ENCODE assay signal across 8 cellular contexts in the genomic region with DNA sequence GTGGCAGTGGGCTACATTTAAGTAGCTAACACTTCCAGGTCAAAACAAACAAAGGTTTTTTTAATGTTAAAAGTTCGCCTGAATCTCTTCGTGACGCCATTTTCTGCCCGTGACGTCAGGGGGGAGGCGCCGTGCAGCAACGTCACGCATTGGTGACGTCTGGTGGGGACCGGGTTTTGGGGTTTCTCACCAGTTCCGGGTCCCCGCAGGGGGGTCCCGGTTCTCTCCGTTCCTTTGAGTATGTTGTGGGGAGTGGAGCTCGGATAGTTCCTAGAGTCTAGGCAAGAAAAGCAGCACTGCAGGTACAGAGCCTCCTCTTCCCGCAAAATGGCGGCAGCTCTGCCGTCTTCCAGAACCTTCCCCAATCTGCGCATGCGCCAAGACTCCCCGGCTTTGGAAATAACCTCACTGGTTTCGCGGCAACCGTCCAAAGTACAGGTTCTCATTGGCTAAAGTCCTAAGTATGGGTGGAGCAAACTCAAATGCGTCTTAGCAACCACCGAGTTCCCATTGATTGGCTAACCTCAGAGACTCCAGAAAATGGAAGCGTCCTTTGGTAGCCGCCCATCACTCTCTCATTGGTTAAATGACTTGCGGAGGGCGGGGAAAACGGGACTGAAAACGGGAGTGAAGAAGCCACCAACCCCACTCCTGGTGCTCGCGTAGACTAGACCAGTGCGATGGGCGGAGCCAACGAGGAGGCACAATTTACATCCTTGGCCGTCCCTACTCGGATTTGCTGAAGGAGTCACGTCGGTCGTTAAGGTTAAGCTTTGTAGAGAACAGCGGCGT. TPM values are rescaled to one million over a fixed set of nuclear protein-coding genes. Genes with fewer than 3 reads are reported as not detected.
DNase-seq lines count a peak whose midpoint lies in the region; ATAC-seq and TF ChIP-seq lines count a peak whose summit lies in the region.

Gene RBM23, minus strand, starts transcription at position 341 of the 792 bp plus-strand sequence.

- no peaks in the 10 kb centered on the region for H3K27me3 ChIP-seq in prostate gland (replicated peaks; ENCODE audit: insufficient read depth)

- peak within 1 kb of the TSS; percentile 100 for H3K27ac ChIP-seq in angular gyrus (ENCODE audit: low read depth, low read length)
- peak within 1 kb of the TSS; percentile 97 to 99 for H3K27ac ChIP-seq in prostate gland
- H3K27ac ChIP-seq in urinary bladder (ENCODE audit: low read depth): peak within 1 kb of the TSS; percentile 93

- no peaks in the 10 kb centered on the region for H3K4me1 ChIP-seq in prostate gland (replicated peaks)
- no peaks in the 10 kb centered on the region for H3K4me1 ChIP-seq in urinary bladder (ENCODE audit: insufficient read depth)

- WGBS in prostate gland: under 1% methylated on average over 45 of the region's 45 CpGs
- under 1% methylated on average over 45 of the region's 45 CpGs for WGBS in urinary bladder

- H3K4me3 ChIP-seq in prostate gland (peak within 1 kb of the TSS; percentile 61 to 73), urinary bladder (ENCODE audit: low read depth, low read length) (peak within 1 kb of the TSS; percentile 57)

- peak in 1 of 4 experiments; percentile 29 for TF ChIP-seq CTCF in prostate gland (IDR thresholded peaks at IDR 0.05)

- intact Hi-C loops in left ventricle myocardium superior (cut with micrococcal nuclease): no loop called here
- intact Hi-C loops in prostate gland (cut with DNase I): loop anchor here (5.0 kb wide), 1 partner anchor 47 kb away; the partner anchor contains the start of gene LRP10

- peak; percentile 93 for ATAC-seq in GM18498 (IDR thresholded peaks at IDR 0.05; ENCODE audit: unreplicated experiment)
- peak; percentile 86 for ATAC-seq in HG02938 (IDR thresholded peaks at IDR 0.05; ENCODE audit: unreplicated experiment)
- peak; percentile 92 for ATAC-seq in left ventricle myocardium superior

- H3K9me3 ChIP-seq in prostate gland: no peaks in the 10 kb centered on the region

- TF ChIP-seq POLR2A in prostate gland (IDR thresholded peaks at IDR 0.05): peak; percentile 83

- DNase-seq in NCI-H187 (lab: John Stamatoyannopoulos, UW) (peak; percentile 99 to 100), T-helper 2 cell (peak; percentile 99 to 100 (median 100)), left ventricle myocardium superior (peak; percentile 100), prostate gland (ENCODE audit: low spot score) (peak; percentile 100)

- peaks cover 0 to 11% of the 10 kb centered on the region in 2 donors for H3K36me3 ChIP-seq in prostate gland
- H3K36me3 ChIP-seq in urinary bladder (ENCODE audit: insufficient read depth): peaks cover 3% of the 10 kb centered on the region

RNA-seq across cellular contexts. Expression of gene RBM23, which starts in this region (rescaled TPM):
- total RNA-seq in left ventricle myocardium superior (52.5 TPM), prostate gland (100 to 1,000 TPM; 170 to 463 TPM), urinary bladder (101 TPM)
- 65.0 TPM for polyA plus RNA-seq in urinary bladder

Comparison
In these comparisons a context has a peak if more than half of its experiments do, and no peak if none do; other contexts are left out.
1. Peak in every context shown above with its lines: DNase-seq, ATAC-seq, H3K4me3 ChIP-seq and H3K27ac ChIP-seq.